ENCODE assay signal across 8 cellular contexts in the genomic region with DNA sequence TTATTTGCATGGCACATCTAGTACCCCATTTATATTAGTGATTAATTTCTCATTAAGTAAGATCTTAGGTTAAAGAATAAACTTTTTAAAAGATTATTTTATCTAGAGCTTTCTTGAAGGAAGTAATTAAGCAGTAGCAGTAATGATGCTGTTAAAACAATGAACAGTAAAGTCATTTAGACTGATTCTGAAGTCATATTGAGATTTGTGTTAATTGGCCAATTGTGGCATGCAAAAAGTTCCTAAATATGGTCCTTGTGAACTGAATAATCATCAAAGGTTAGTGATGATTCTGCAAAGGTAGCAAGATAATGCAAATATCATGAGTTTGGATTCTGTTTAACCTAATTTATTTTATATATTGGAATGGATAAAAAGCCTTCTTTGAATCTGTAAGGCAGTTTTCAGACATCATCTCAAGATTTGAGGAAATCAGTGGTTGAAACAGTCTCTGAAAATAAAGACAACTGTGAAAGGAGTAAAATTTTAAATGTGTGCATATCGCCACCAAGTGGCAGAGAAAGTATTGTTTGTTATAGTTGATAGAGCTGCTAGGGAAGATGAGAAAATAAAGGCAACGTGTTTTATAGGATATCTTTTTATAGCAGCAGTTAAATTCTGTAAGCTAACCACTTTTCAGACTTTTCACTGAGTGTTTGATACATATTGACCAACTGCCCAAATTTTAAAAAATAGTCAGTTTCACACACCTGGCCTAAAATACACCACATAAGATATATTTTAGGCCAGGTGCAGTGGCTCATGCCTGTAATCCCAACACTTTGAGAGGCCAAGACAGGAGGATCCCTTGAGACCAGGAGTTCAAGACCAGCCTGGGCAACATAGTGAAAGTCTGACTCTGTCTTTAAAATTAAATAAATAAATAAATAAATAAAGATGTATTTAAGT.
A peak's percentile ranks its signal among the peaks of the same experiment; 100 is the strongest.
DNase-seq lines count a peak whose midpoint lies in the region; ATAC-seq and TF ChIP-seq lines count a peak whose summit lies in the region.

No MANE protein-coding gene starts in this region.

- H3K27ac ChIP-seq in RWPE1: no peak overlapping the region

- TF ChIP-seq CTCF in LNCAP (IDR thresholded peaks at IDR 0.05) (peak; percentile 66), RWPE1 (conservative IDR thresholded peaks at IDR 0.05; ENCODE audit: low read depth) (peak; percentile 67)

- CTCF ChIA-PET in RWPE1 (lab: Yijun Ruan, JAX): interaction anchor here (0.6 to 5.5 kb wide), 9 partner anchors 80 to 643 kb away, joined by 3 to 21 read pairs (median 3); no protein-coding TSS in a partner anchor

- ATAC-seq in GM19351 (IDR thresholded peaks at IDR 0.05; ENCODE audit: unreplicated experiment): peak; percentile 83
- no peak for ATAC-seq in HG02970 (IDR thresholded peaks at IDR 0.05; ENCODE audit: low FRiP score, unreplicated experiment)

- DNase-seq in NCI-H510A treated with DMSO at 0.1 percent for 48 hours (lab: John Stamatoyannopoulos, UW) (peak; percentile 39), NCI-H510A (lab: John Stamatoyannopoulos, UW) (no peak), RWPE1 (ENCODE audit: low spot score) (peak; percentile 36), midbrain (lab: John Stamatoyannopoulos, UW) (peak; percentile 83)
- peak; percentile 12 for DNase-seq in effector CD4-positive, alpha-beta T cell

- POLR2A ChIA-PET in RWPE1 (lab: Yijun Ruan, JAX; ENCODE audit: low non-redundant PET): no interaction called here
